In the genomic region with DNA sequence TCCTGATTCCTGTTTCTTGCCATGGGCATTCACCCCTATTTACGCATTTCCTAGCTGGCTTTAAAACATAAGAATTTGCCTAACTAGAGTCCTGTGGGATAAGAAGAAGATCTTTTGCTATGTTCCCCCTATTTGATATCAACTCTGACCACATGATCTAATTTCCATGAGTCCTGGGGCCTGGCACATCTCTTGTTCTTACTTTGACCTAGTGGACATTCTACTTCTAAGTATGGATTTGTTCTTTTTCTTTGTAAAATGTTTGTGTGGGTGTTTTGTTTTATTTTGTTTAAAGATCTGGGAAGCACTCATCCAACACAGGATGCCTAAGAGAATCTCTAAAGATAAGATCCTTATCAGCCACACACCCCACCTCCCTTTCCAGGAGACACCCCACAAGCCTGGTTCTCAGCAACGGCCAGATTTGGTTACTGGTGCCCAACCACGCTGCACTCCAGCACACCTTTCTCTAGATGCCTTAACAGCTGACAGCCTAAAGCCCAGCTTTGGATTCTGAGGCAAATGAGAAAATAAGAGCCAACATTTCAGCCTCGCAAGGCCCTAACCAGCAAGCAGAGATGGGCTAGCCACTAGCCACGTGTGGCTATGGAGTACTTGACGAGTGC, we compare ENCODE assay signal across 18 cellular contexts.
DNase-seq lines count a peak whose midpoint lies in the region; ATAC-seq and TF ChIP-seq lines count a peak whose summit lies in the region.
"Had no signal": no experiment of that assay in that cellular context is flagged by ENCODE, and none has a peak within 500 bp of the region (broad histone marks: within the 10 kb centered on the region; RNA-seq: fewer than 3 reads in every experiment).

No MANE protein-coding gene starts in this region.

- H3K36me3 ChIP-seq in heart left ventricle (peaks cover 0 to 21% (median 7%) of the 10 kb centered on the region in 9 donors), right atrium auricular region (peaks cover 5% of the 10 kb centered on the region), aorta (ENCODE audit: control insufficient read depth in 1 of 2, insufficient read depth in 2 of 2, low read length in 1 of 2) (no peaks in the 10 kb centered on the region)

- no peaks in the 10 kb centered on the region for H3K9me3 ChIP-seq in heart left ventricle
- no peaks in the 10 kb centered on the region for H3K9me3 ChIP-seq in right atrium auricular region
- no peaks in the 10 kb centered on the region for H3K9me3 ChIP-seq in aorta (ENCODE audit: control insufficient read depth, low read length)
- H3K9me3 ChIP-seq: Caco-2 had no signal

- H3K4me1 ChIP-seq in heart left ventricle: peaks cover 0 to 19% (median 4%) of the 10 kb centered on the region in 12 donors
- peaks cover 0 to 6% of the 10 kb centered on the region in 2 donors for H3K4me1 ChIP-seq in right atrium auricular region
- no peaks in the 10 kb centered on the region for H3K4me1 ChIP-seq in aorta (ENCODE audit: control insufficient read depth in 1 of 2, insufficient read depth in 2 of 2, low read length in 2 of 2)
- H3K4me1 ChIP-seq: Caco-2 had no signal

- H3K27me3 ChIP-seq in heart left ventricle: no peaks in the 10 kb centered on the region
- no peaks in the 10 kb centered on the region for H3K27me3 ChIP-seq in right atrium auricular region
- no peaks in the 10 kb centered on the region for H3K27me3 ChIP-seq in aorta (ENCODE audit: control insufficient read depth in 1 of 2, insufficient read depth in 2 of 2, low read length in 1 of 2)

- TF ChIP-seq CTCF in heart left ventricle (IDR thresholded peaks at IDR 0.05) (no peak), right atrium auricular region (IDR thresholded peaks at IDR 0.05) (no peak)

- peak in 1 of 4 donors; percentile 53 for ATAC-seq in heart left ventricle
- no peak for ATAC-seq in Right ventricle myocardium superior (ENCODE audit: poor library complexity)
- peak; percentile 65 for ATAC-seq in sciatic nerve
- ATAC-seq in aorta (ENCODE audit: low FRiP score): peak; percentile 27
- no peak for ATAC-seq in GM21381 (IDR thresholded peaks at IDR 0.05; ENCODE audit: unreplicated experiment)
- ATAC-seq: GM23338, T-helper 17 cell had no signal

- no peak for TF ChIP-seq POLR2A in heart left ventricle (IDR thresholded peaks at IDR 0.05)

- intact Hi-C loops in heart left ventricle (cut with DNase I) (loop anchor here in 1 of 10 donors (10.0 kb wide), 1 partner anchor 62 kb away; no protein-coding TSS in a partner anchor), Right ventricle myocardium superior (cut with DNase I) (no loop called here), sciatic nerve (cut with DNase I) (no loop called here), aorta (cut with DNase I) (no loop called here)

- 74 to 86% (median 81%) methylated on average over 6 of the region's 6 CpGs for WGBS in heart left ventricle, 4 donors
- 72 to 75% methylated on average over 6 of the region's 6 CpGs for WGBS in aorta, 2 donors

- DNase-seq in heart left ventricle (no peak), Right ventricle myocardium superior (no peak), right atrium auricular region (ENCODE audit: low spot score) (no peak), sciatic nerve (ENCODE audit: low spot score) (no peak), aorta (no peak), HuH-7.5 (ENCODE audit: low spot score) (no peak), mesenteric fat pad (ENCODE audit: low spot score) (no peak)
- DNase-seq: activated CD4-positive, alpha-beta T cell treated with anti-CD3 and anti-CD28 coated beads for 1 hour; Caco-2; GF-D8; immature natural killer cell; NCI-H187; retina; stimulated activated naive CD4-positive, alpha-beta T cell; T-helper 17 cell had no signal

- H3K27ac ChIP-seq in heart left ventricle (peak overlapping the region in 11 of 12 donors; percentile 26 to 79 (median 50)), right atrium auricular region (peak overlapping the region; percentile 66 to 70), aorta (ENCODE audit: low read depth in 1 of 2, low read length in 2 of 2) (peak overlapping the region in 1 of 2 donors; percentile 71)
- H3K27ac ChIP-seq: KMS-11 had no signal

- peak overlapping the region in 7 of 12 donors; percentile 3 to 37 (median 24) for H3K4me3 ChIP-seq in heart left ventricle
- no peak overlapping the region for H3K4me3 ChIP-seq in right atrium auricular region
- H3K4me3 ChIP-seq in aorta (ENCODE audit: low read length in 2 of 2): peak overlapping the region in 1 of 2 donors; percentile 15
- H3K4me3 ChIP-seq: GM23338 had no signal

Comparison
In these comparisons a context has a peak if more than half of its experiments do, and no peak if none do; other contexts are left out.
1. H3K4me3 ChIP-seq: peak in heart left ventricle (7 of 12); none in right atrium auricular region (0 of 2).
2. ATAC-seq: peak in sciatic nerve (single experiment) and aorta (single experiment); none in Right ventricle myocardium superior (single experiment) and GM21381 (single experiment).